In genomic region chr1:15141933-15142647, GRCh38 we compare ENCODE assay signal across 13 cellular contexts. TPM values are rescaled to one million over a fixed set of nuclear protein-coding genes. Genes with fewer than 3 reads are reported as not detected.
DNase-seq lines count a peak whose midpoint lies in the region; ATAC-seq and TF ChIP-seq lines count a peak whose summit lies in the region.
"Had no signal": no experiment of that assay in that cellular context is flagged by ENCODE, and none has a peak within 500 bp of the region (broad histone marks: within the 10 kb centered on the region; RNA-seq: fewer than 3 reads in every experiment).

No MANE protein-coding gene starts in this region.

- ATAC-seq in upper lobe of left lung (ENCODE audit: low FRiP score in 2 of 2) (peak; percentile 36 to 45), HG03520 (IDR thresholded peaks at IDR 0.05; ENCODE audit: unreplicated experiment) (no peak), HG02938 (IDR thresholded peaks at IDR 0.05; ENCODE audit: unreplicated experiment) (no peak)
- ATAC-seq: activated CD8-positive, alpha-beta memory T cell treated with anti-CD3 and anti-CD28 coated beads, Interleukin-2, amount 10 ng/mL, durations not matched to agents 7 days and 5 days had no signal

- no peaks in the 10 kb centered on the region for H3K36me3 ChIP-seq in mammary epithelial cell (ENCODE audit: insufficient read depth, low read length)
- H3K36me3 ChIP-seq in breast epithelium, result no peaks in the 10 kb centered on the region
- H3K36me3 ChIP-seq in SK-N-SH (replicated peaks in 1 of 2; ENCODE audit: control insufficient read depth in 1 of 2, insufficient read depth in 2 of 2, low read length in 1 of 2), result no peaks in the 10 kb centered on the region
- H3K36me3 ChIP-seq in upper lobe of left lung, result no peaks in the 10 kb centered on the region

- H4K20me1 ChIP-seq in mammary epithelial cell (ENCODE audit: insufficient read depth, low read length) (no peaks in the 10 kb centered on the region), SK-N-SH (ENCODE audit: insufficient read depth) (no peaks in the 10 kb centered on the region)

- H3K4me1 Mint-ChIP-seq in glutamatergic neuron (ENCODE audit: low read depth, unreplicated experiment), result peaks cover 18% of the 10 kb centered on the region
- H3K4me1 Mint-ChIP-seq: activated CD8-positive, alpha-beta memory T cell treated with anti-CD3 and anti-CD28 coated beads, Interleukin-2, amount 10 ng/mL, durations not matched to agents 7 days and 5 days had no signal

- intact Hi-C loops in mammary epithelial cell (cut with micrococcal nuclease), result no loop called here
- intact Hi-C loops in breast epithelium (cut with DNase I; ENCODE audit: low total_unique reads), result loop anchor here (10.0 kb wide), 1 partner anchor 1963 kb away; no protein-coding TSS in a partner anchor

- H3F3A ChIP-seq in SK-N-SH (replicated peaks; ENCODE audit: insufficient read depth), result no peaks in the 10 kb centered on the region

- no peaks in the 10 kb centered on the region for H3K9me3 ChIP-seq in mammary epithelial cell (replicated peaks; ENCODE audit: insufficient read depth, low read length)
- H3K9me3 ChIP-seq in breast epithelium, result no peaks in the 10 kb centered on the region
- no peaks in the 10 kb centered on the region for H3K9me3 ChIP-seq in SK-N-SH
- no peaks in the 10 kb centered on the region for H3K9me3 ChIP-seq in upper lobe of left lung

- DNase-seq in mammary epithelial cell (peak; percentile 63), breast epithelium (ENCODE audit: low spot score in 2 of 2) (no peak), SK-N-SH (no peak), fibroblast of peridontal ligament (ENCODE audit: extremely low read depth) (peak; percentile 54), upper lobe of left lung (no peak), glutamatergic neuron (no peak)
- DNase-seq: ACHN; activated CD8-positive, alpha-beta memory T cell treated with anti-CD3 and anti-CD28 coated beads, Interleukin-2, amount 10 ng/mL, durations not matched to agents 7 days and 5 days; naive B cell; NCI-H510A treated with DMSO at 0.1 percent for 48 hours had no signal

- no TSS peak for BruUV-seq in mammary epithelial cell (replicated peaks; lab: Mats Ljungman, UMichigan)

- dilution Hi-C loops in mammary epithelial cell (cut with HindIII; ENCODE audit: low sequenced_read_pairs), result no loop called here

- TF ChIP-seq RAD21 in SK-N-SH (IDR thresholded peaks at IDR 0.05; ENCODE audit: low read length), result no peak

- H3K4me2 ChIP-seq in mammary epithelial cell (ENCODE audit: insufficient read depth, low read depth, low read length) (no peak overlapping the region), SK-N-SH (no peak overlapping the region)

- 49% methylated on average over 8 of the region's 8 CpGs for WGBS in mammary epithelial cell (ENCODE audit: low coverage, missing lambda C conversion rate)
- WGBS in SK-N-SH (ENCODE audit: low lambda C conversion rate), result 43% methylated on average over 8 of the region's 8 CpGs
- 53 to 70% methylated on average over 5 to 8 of the region's 8 CpGs for WGBS in upper lobe of left lung, 2 donors

- CTCF ChIA-PET in mammary epithelial cell (lab: Charles Lee; ENCODE audit: low non-redundant PET) (interaction anchor here (0.6 kb wide), 1 partner anchor 141 kb away, joined by 3 read pairs; no protein-coding TSS in a partner anchor), SK-N-SH (lab: Yijun Ruan, JAX) (interaction anchor here (1.0 to 5.6 kb wide), 6 partner anchors 11 to 163 kb away, joined by 3 to 70 read pairs (median 8); partner anchors contain the start of gene TMEM51)

- H3K4me3 ChIP-seq in mammary epithelial cell (replicated peaks in 1 of 3; ENCODE audit: insufficient read depth in 1 of 3, low read depth in 2 of 3, low read length in 3 of 3), result no peak overlapping the region
- H3K4me3 ChIP-seq in breast epithelium, result no peak overlapping the region
- no peak overlapping the region for H3K4me3 ChIP-seq in SK-N-SH (ENCODE audit: low read depth in 2 of 2, low read length in 1 of 2)
- H3K4me3 ChIP-seq in upper lobe of left lung, result no peak overlapping the region

- H3K27me3 Mint-ChIP-seq in glutamatergic neuron (ENCODE audit: unreplicated experiment), result peaks cover 12% of the 10 kb centered on the region

- H3K4me1 ChIP-seq in mammary epithelial cell (ENCODE audit: insufficient read depth, low read length), result peaks cover 11% of the 10 kb centered on the region
- no peaks in the 10 kb centered on the region for H3K4me1 ChIP-seq in breast epithelium
- peaks cover 3 to 46% of the 10 kb centered on the region in 2 experiments; a peak in 3 of 4 replicates for H3K4me1 ChIP-seq in SK-N-SH (ENCODE audit: control insufficient read depth in 1 of 2, insufficient read depth in 2 of 2, low read depth in 1 of 2, low read length in 1 of 2)
- H3K4me1 ChIP-seq in upper lobe of left lung, result no peaks in the 10 kb centered on the region

- H3K9me2 ChIP-seq in SK-N-SH, result no peaks in the 10 kb centered on the region

- TF ChIP-seq POLR2A in breast epithelium (IDR thresholded peaks at IDR 0.05) (no peak), upper lobe of left lung (IDR thresholded peaks at IDR 0.05) (no peak)

- TF ChIP-seq EP300 in SK-N-SH (IDR thresholded peaks at IDR 0.05; ENCODE audit: borderline replicate concordance in 1 of 2, low read depth in 1 of 2, low read length in 1 of 2), result peak; percentile 37 to 87; a peak in 3 of 4 replicates
- no peak for TF ChIP-seq EP300 in upper lobe of left lung (IDR thresholded peaks at IDR 0.05)

- no peaks in the 10 kb centered on the region for H3K36me3 Mint-ChIP-seq in glutamatergic neuron (ENCODE audit: unreplicated experiment)
- H3K36me3 Mint-ChIP-seq: activated CD8-positive, alpha-beta memory T cell treated with anti-CD3 and anti-CD28 coated beads, Interleukin-2, amount 10 ng/mL, durations not matched to agents 7 days and 5 days; naive B cell had no signal

- H3K9ac ChIP-seq in mammary epithelial cell (ENCODE audit: insufficient read depth, low read length), result no peak overlapping the region
- H3K9ac ChIP-seq in SK-N-SH, result no peak overlapping the region

- POLR2A ChIA-PET in SK-N-SH (lab: Yijun Ruan, JAX), result interaction anchor here (6.9 kb wide), 1 partner anchor 10 kb away, joined by 88 read pairs; the partner anchor contains the start of gene TMEM51

- H3K27me3 ChIP-seq in mammary epithelial cell (ENCODE audit: insufficient read depth, low read length), result no peaks in the 10 kb centered on the region
- H3K27me3 ChIP-seq in breast epithelium, result no peaks in the 10 kb centered on the region
- no peaks in the 10 kb centered on the region for H3K27me3 ChIP-seq in SK-N-SH (ENCODE audit: insufficient read depth)
- no peaks in the 10 kb centered on the region for H3K27me3 ChIP-seq in upper lobe of left lung

- no peak overlapping the region for H3K27ac Mint-ChIP-seq in glutamatergic neuron (ENCODE audit: unreplicated experiment)
- H3K27ac Mint-ChIP-seq: activated CD8-positive, alpha-beta memory T cell treated with anti-CD3 and anti-CD28 coated beads, Interleukin-2, amount 10 ng/mL, durations not matched to agents 7 days and 5 days; T-helper 1 cell treated with Interleukin-12 subunit alpha and Interleukin-12 subunit beta and Interleukin-4 antibody, amounts not matched to agents 30 μg/mL and 1 μg/mL, for 36 hours had no signal

- H2AFZ ChIP-seq in mammary epithelial cell (ENCODE audit: low read depth, low read length) (peak overlapping the region; percentile 41), SK-N-SH (ENCODE audit: low read depth) (no peak overlapping the region)

- in situ Hi-C loops in mammary epithelial cell (cut with MboI; ENCODE audit: low sequenced_read_pairs in 2 of 2), result loop anchor here in 1 of 2 donors (25.0 kb wide), 1 partner anchor 295 kb away; the partner anchor contains the start of gene CTRC

- H3K79me2 ChIP-seq in mammary epithelial cell (ENCODE audit: insufficient read depth, low read length) (no peaks in the 10 kb centered on the region), SK-N-SH (ENCODE audit: insufficient read depth) (no peaks in the 10 kb centered on the region)

- H3K27ac ChIP-seq in mammary epithelial cell (ENCODE audit: insufficient read depth, low read depth, low read length) (no peak overlapping the region), breast epithelium (peak overlapping the region in 1 of 2 donors; percentile 11), SK-N-SH (ENCODE audit: low read depth in 2 of 2, low read length in 1 of 2) (peak overlapping the region in 1 of 2 experiments; percentile 97; a peak in 2 of 4 replicates), upper lobe of left lung (no peak overlapping the region)

- peaks cover 7% of the 10 kb centered on the region for H3K9me3 Mint-ChIP-seq in glutamatergic neuron (ENCODE audit: unreplicated experiment)
- H3K9me3 Mint-ChIP-seq: T-helper 1 cell treated with Interleukin-12 subunit alpha and Interleukin-12 subunit beta and Interleukin-4 antibody, amounts not matched to agents 30 μg/mL and 1 μg/mL, for 36 hours had no signal

- peak in 1 of 2 donors; percentile 22 for TF ChIP-seq CTCF in mammary epithelial cell (conservative IDR thresholded peaks at IDR 0.05 in 1 of 2, IDR thresholded peaks at IDR 0.05 in 1 of 2; ENCODE audit: extremely low read depth in 1 of 2, insufficient read depth in 1 of 2, low read depth in 1 of 2, low read length in 2 of 2)
- no peak for TF ChIP-seq CTCF in breast epithelium (IDR thresholded peaks at IDR 0.05)
- peak; percentile 22; the same call in 1 of the 2 replicates for TF ChIP-seq CTCF in SK-N-SH (IDR thresholded peaks at IDR 0.05)
- no peak for TF ChIP-seq CTCF in upper lobe of left lung (IDR thresholded peaks at IDR 0.05)
- TF ChIP-seq CTCF in glutamatergic neuron (IDR thresholded peaks at IDR 0.05; ENCODE audit: partially characterized antibody, unreplicated experiment), result no peak

- no peak overlapping the region for H3K4me3 Mint-ChIP-seq in glutamatergic neuron (ENCODE audit: unreplicated experiment)
- H3K4me3 Mint-ChIP-seq: activated CD8-positive, alpha-beta memory T cell treated with anti-CD3 and anti-CD28 coated beads, Interleukin-2, amount 10 ng/mL, durations not matched to agents 7 days and 5 days; naive B cell; T-helper 1 cell treated with Interleukin-12 subunit alpha and Interleukin-12 subunit beta and Interleukin-4 antibody, amounts not matched to agents 30 μg/mL and 1 μg/mL, for 36 hours had no signal

TF ChIP-seq in SK-N-SH, 30 proteins besides CTCF, POLR2A, EP300 and RAD21 (continues in another document):
- TF ChIP-seq RFX5 (IDR thresholded peaks at IDR 0.05; ENCODE audit: low read length) (no peak), CHD2 (IDR thresholded peaks at IDR 0.05; ENCODE audit: low read length, partially characterized antibody) (no peak), TEAD4 (IDR thresholded peaks at IDR 0.05; ENCODE audit: borderline replicate concordance, insufficient read depth) (peak; percentile 80; the same call in 1 of the 2 replicates), GATA2 (CRISPR knock-in tag; IDR thresholded peaks at IDR 0.05) (no peak), JUND (IDR thresholded peaks at IDR 0.05) (peak; percentile 78)

RNA-seq across cellular contexts. Expression of gene TMEM51, which starts 11.5 kb away (rescaled TPM):
- total RNA-seq in mammary epithelial cell (10 to 100 TPM; 15.1 to 16.2 TPM), breast epithelium (10 to 100 TPM in 2 of 3 donors, 1 to 10 TPM in 1; 1.6 to 26.3 (median 10.8) TPM), upper lobe of left lung (10 to 100 TPM in 4 of 6 donors, 1 to 10 TPM in 2; 6.3 to 22.4 (median 14.6) TPM), glutamatergic neuron (ENCODE audit: unreplicated experiment) (3.2 TPM)
- polyA plus RNA-seq in mammary epithelial cell (14.9 TPM), SK-N-SH (2012; rRNA removed) (20.5 and 25.6 TPM in 2 replicates)
- polyA minus RNA-seq in mammary epithelial cell, result 4.4 TPM
- polyA plus RNA-seq in SK-N-SH (2012; cell fraction: cytosol; rRNA removed), result 18.6 and 23.4 TPM in 2 replicates
- 18.5 and 19.6 TPM in 2 replicates for polyA plus RNA-seq in SK-N-SH (2012; cell fraction: nucleus; rRNA removed)
- total RNA-seq: activated CD8-positive, alpha-beta memory T cell treated with anti-CD3 and anti-CD28 coated beads, Interleukin-2, amount 10 ng/mL, durations not matched to agents 7 days and 5 days had no signal

Comparison
In these comparisons a context has a peak if more than half of its experiments do, and no peak if none do; other contexts are left out.
1. DNase-seq: peak in mammary epithelial cell (single experiment) and fibroblast of peridontal ligament (single experiment); none in breast epithelium (0 of 2), SK-N-SH (single experiment), upper lobe of left lung (0 of 2) and glutamatergic neuron (single experiment).
2. ATAC-seq: peak in upper lobe of left lung (2 of 2); none in HG03520 (single experiment) and HG02938 (single experiment).